Comparison of ENCODE assay signal across 8 cellular contexts in the genomic region with DNA sequence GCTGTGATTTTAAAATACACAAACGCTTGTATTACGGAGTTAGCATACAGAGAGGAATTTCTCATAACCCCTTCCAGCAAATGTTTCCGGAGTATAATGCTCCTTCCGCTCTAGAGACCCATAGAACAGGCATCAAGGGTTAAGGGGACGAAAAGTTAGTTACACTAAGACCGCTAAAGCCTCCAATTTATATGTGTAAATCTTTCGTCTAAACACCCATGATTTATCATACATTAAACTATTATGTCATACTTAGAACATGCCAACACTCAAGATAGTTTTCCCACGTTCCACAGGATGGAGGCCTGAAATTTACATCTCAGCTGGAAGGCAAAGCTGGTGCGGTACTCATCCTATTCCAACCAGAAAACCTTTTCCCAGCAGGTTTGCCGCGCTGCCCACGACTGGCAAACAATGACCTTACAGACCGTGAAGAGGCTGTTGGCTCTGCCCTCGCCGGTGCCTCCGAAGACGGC. TPM values are rescaled to one million over a fixed set of nuclear protein-coding genes. Genes with fewer than 3 reads are reported as not detected.
DNase-seq lines count a peak whose midpoint lies in the region; ATAC-seq and TF ChIP-seq lines count a peak whose summit lies in the region.

No MANE protein-coding gene starts in this region.

- H3K36me3 ChIP-seq in SJSA1 = peaks cover 43% of the 10 kb centered on the region

- peak overlapping the region; percentile 66 for H3K27ac ChIP-seq in SJSA1

- H3K4me1 ChIP-seq in SJSA1 (replicated peaks) = peaks cover 13% of the 10 kb centered on the region

- TF ChIP-seq CTCF in endothelial cell (IDR thresholded peaks at IDR 0.05; ENCODE audit: unreplicated experiment) = no peak

- peak; percentile 30 for ATAC-seq in GM19395 (IDR thresholded peaks at IDR 0.05; ENCODE audit: unreplicated experiment)
- ATAC-seq in HG03442 (IDR thresholded peaks at IDR 0.05; ENCODE audit: unreplicated experiment) = peak; percentile 13

- H3K4me3 ChIP-seq in SJSA1 = peak overlapping the region; percentile 70

- no peaks in the 10 kb centered on the region for H3K9me3 Mint-ChIP-seq in endothelial cell (ENCODE audit: unreplicated experiment)

- H3K9me3 ChIP-seq in SJSA1 (replicated peaks) = no peaks in the 10 kb centered on the region

- peaks cover 10% of the 10 kb centered on the region for H3K36me3 Mint-ChIP-seq in endothelial cell (ENCODE audit: low read depth, unreplicated experiment)

- H3K4me1 Mint-ChIP-seq in endothelial cell (ENCODE audit: unreplicated experiment) = peaks cover 19% of the 10 kb centered on the region

- H3K4me3 Mint-ChIP-seq in endothelial cell (ENCODE audit: unreplicated experiment) = peak overlapping the region; percentile 96

- H3K27me3 ChIP-seq in SJSA1 (replicated peaks) = no peaks in the 10 kb centered on the region

- H3K27ac Mint-ChIP-seq in endothelial cell (ENCODE audit: unreplicated experiment) = peak overlapping the region; percentile 98

- DNase-seq in COLO829 (ENCODE audit: low spot score) (peak; percentile 14), SJSA1 (ENCODE audit: low read depth in 1 of 2, low spot score in 2 of 2) (no peak), endothelial cell (ENCODE audit: low spot score) (no peak), myocyte (ENCODE audit: low read depth) (peak; percentile 51), mesenteric fat pad (ENCODE audit: low spot score) (no peak), NCI-H187 treated with DMSO at 0.1 percent for 48 hours (lab: John Stamatoyannopoulos, UW) (no peak)

- peaks cover 10% of the 10 kb centered on the region for H3K27me3 Mint-ChIP-seq in endothelial cell (ENCODE audit: unreplicated experiment)

RNA-seq across cellular contexts. Expression of gene ORMDL1, which starts 0.7 kb away (rescaled TPM):
- 94.5 and 109 TPM in 2 replicates for total RNA-seq in SJSA1 (2014; rRNA removed; shearing (Covaris generic))
- total RNA-seq in endothelial cell (ENCODE audit: unreplicated experiment) = 60.7 TPM
- 92.1 and 96.4 TPM in 2 replicates for total RNA-seq in myocyte
- 60.3 TPM for polyA plus RNA-seq in myocyte (2012)
- total RNA-seq in mesenteric fat pad = 63.7 TPM

RNA-seq across cellular contexts. Expression of gene PMS1, which starts 0.8 kb away (rescaled TPM):
- 23.4 and 27.9 TPM in 2 replicates for total RNA-seq in SJSA1 (2014; rRNA removed; shearing (Covaris generic))
- total RNA-seq in endothelial cell (ENCODE audit: unreplicated experiment) = 36.0 TPM
- 34.1 and 34.2 TPM in 2 replicates for total RNA-seq in myocyte
- 9.9 TPM for polyA plus RNA-seq in myocyte (2012)
- 25.6 TPM for total RNA-seq in mesenteric fat pad

RNA-seq across cellular contexts. Expression of gene OSGEPL1, which starts 20.9 kb away (rescaled TPM):
- total RNA-seq in SJSA1 (2014; rRNA removed; shearing (Covaris generic)) = 10.5 and 15.9 TPM in 2 replicates
- total RNA-seq in endothelial cell (ENCODE audit: unreplicated experiment) (4.2 TPM), myocyte (11.9 and 13.7 TPM in 2 replicates), mesenteric fat pad (3.9 TPM)
- 8.0 TPM for polyA plus RNA-seq in myocyte (2012)

Comparison
In these comparisons a context has a peak if more than half of its experiments do, and no peak if none do; other contexts are left out.
1. DNase-seq: peak in COLO829 (single experiment) and myocyte (single experiment); none in SJSA1 (0 of 2), endothelial cell (single experiment), mesenteric fat pad (single experiment) and NCI-H187 treated with DMSO at 0.1 percent for 48 hours (single experiment).